ENCODE assay signal across 1 cellular context in the genomic region with DNA sequence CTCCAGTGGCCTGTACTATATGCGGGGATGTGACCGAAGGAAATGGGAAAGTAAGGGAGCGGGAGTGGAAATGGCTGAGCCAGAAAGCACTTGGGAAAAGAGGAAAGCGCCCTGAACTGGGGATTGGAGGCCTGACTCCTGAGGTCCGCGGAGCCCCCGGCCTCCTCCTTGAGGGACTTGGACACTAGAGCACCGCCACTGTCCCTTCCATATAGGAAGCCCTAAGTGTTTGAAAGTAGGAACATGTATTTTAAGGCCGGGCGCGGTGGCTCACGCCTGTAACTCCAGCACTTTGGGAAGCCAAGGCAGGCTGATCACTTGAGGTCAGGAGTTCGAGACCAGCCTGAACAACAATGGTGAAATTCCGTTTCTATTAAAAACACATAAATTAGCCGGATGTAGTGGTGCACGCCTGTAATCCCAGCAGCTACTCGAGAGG.
TF ChIP-seq lines count a peak whose summit lies in the region.

No MANE protein-coding gene starts in this region.

TF ChIP-seq in endothelial cell of umbilical vein, 7 proteins besides CTCF, POLR2A, EP300 and RAD21:
- TF ChIP-seq POLR2AphosphoS5 (IDR thresholded peaks at IDR 0.05; ENCODE audit: insufficient read depth, low read depth, low read length), result no peak
- no peak for TF ChIP-seq MYC (IDR thresholded peaks at IDR 0.05; ENCODE audit: low read depth, low read length)
- TF ChIP-seq FOS (IDR thresholded peaks at IDR 0.05; ENCODE audit: borderline replicate concordance, insufficient read depth, low read length), result no peak
- TF ChIP-seq GATA2 (IDR thresholded peaks at IDR 0.05; ENCODE audit: insufficient read depth, insufficient read length, low read depth, low read length), result no peak
- TF ChIP-seq EZH2 (IDR thresholded peaks at IDR 0.05; ENCODE audit: borderline replicate concordance, low read depth, low read length, severe bottlenecking), result no peak
- TF ChIP-seq JUN (IDR thresholded peaks at IDR 0.05; ENCODE audit: borderline replicate concordance, insufficient read depth, insufficient read length, low read depth), result no peak
- TF ChIP-seq MAX (IDR thresholded peaks at IDR 0.05; ENCODE audit: insufficient read depth, insufficient read length), result no peak
